26 cellular contexts compared by ENCODE assay signal in genomic region chr10:96387601-96388000, GRCh38. TPM values are rescaled to one million over a fixed set of nuclear protein-coding genes. Genes with fewer than 3 reads are reported as not detected.
A peak's percentile ranks its signal among the peaks of the same experiment; 100 is the strongest.
DNase-seq lines count a peak whose midpoint lies in the region; ATAC-seq, FAIRE-seq and TF ChIP-seq lines count a peak whose summit lies in the region.
"Had no signal": no experiment of that assay in that cellular context is flagged by ENCODE, and none has a peak within 500 bp of the region (broad histone marks: within the 10 kb centered on the region; RNA-seq: fewer than 3 reads in every experiment).

No MANE protein-coding gene starts in this region.

- H3K36me3 ChIP-seq in BJ (ENCODE audit: control insufficient read depth, insufficient read depth, low read length), result no peaks in the 10 kb centered on the region
- no peaks in the 10 kb centered on the region for H3K36me3 ChIP-seq in kidney (ENCODE audit: control insufficient read depth in 1 of 2, insufficient read depth in 2 of 2, low read length in 2 of 2)

- intact Hi-C loops in kidney (cut with DNase I), result no loop called here
- intact Hi-C loops in right cardiac atrium (cut with DNase I), result loop anchor here in 1 of 4 donors (10.0 kb wide), 1 partner anchor 357 kb away; no protein-coding TSS in a partner anchor

- 77% methylated on average over 7 of the region's 7 CpGs for WGBS in right cardiac atrium

- H3K4me3 ChIP-seq in BJ (ENCODE audit: low read depth, low read length) (no peak overlapping the region), kidney (ENCODE audit: low read length in 2 of 2) (no peak overlapping the region), right cardiac atrium (ENCODE audit: low read length) (no peak overlapping the region)
- H3K4me3 ChIP-seq: A549, SK-N-MC had no signal

- H3K4me1 ChIP-seq in kidney (ENCODE audit: control insufficient read depth in 1 of 2, insufficient read depth in 1 of 2, low read depth in 1 of 2, low read length in 2 of 2) (no peaks in the 10 kb centered on the region), right cardiac atrium (ENCODE audit: control insufficient read depth, insufficient read depth, low read length) (peaks cover 3% of the 10 kb centered on the region)
- H3K4me1 ChIP-seq: A549 had no signal

- TF ChIP-seq CTCF in BJ (IDR thresholded peaks at IDR 0.05; ENCODE audit: insufficient read depth, low read depth, low read length) (no peak), kidney (IDR thresholded peaks at IDR 0.05; ENCODE audit: borderline replicate concordance, extremely low read depth, insufficient read depth) (no peak)

- H3K27ac ChIP-seq in kidney (ENCODE audit: low read depth in 2 of 2, low read length in 2 of 2), result no peak overlapping the region
- H3K27ac ChIP-seq in right cardiac atrium (ENCODE audit: low read length), result no peak overlapping the region
- H3K27ac ChIP-seq: A549, RWPE1, SK-N-MC had no signal

- H3K9me3 ChIP-seq in kidney (ENCODE audit: control insufficient read depth in 1 of 2, low read length in 2 of 2) (no peaks in the 10 kb centered on the region), right cardiac atrium (ENCODE audit: control insufficient read depth, low read length) (no peaks in the 10 kb centered on the region)
- H3K9me3 ChIP-seq: A549 had no signal

- no peak for FAIRE-seq in kidney (lab: Jason Lieb, UNC)
- FAIRE-seq: A549, G401.6, HTR-8/SVneo had no signal

- ATAC-seq in HG02970 (IDR thresholded peaks at IDR 0.05; ENCODE audit: low FRiP score, unreplicated experiment), result no peak
- ATAC-seq in right cardiac atrium, result no peak
- ATAC-seq: A549; CD8-positive, alpha-beta T cell had no signal

- no peak overlapping the region for H3K9ac ChIP-seq in kidney (ENCODE audit: low read length in 2 of 2)

- H3K27me3 ChIP-seq in BJ (ENCODE audit: control insufficient read depth, insufficient read depth, low read length) (no peaks in the 10 kb centered on the region; the same call in 1 of the 2 replicates), right cardiac atrium (ENCODE audit: control insufficient read depth, insufficient read depth) (no peaks in the 10 kb centered on the region)

- POLR2A ChIA-PET in BJ (lab: Charles Lee), result no interaction called here

- CTCF ChIA-PET in BJ (lab: Yijun Ruan, JAX), result interaction anchor here (3.3 to 3.4 kb wide), 2 partner anchors 12 to 13 kb away, joined by 13 to 30 read pairs; no protein-coding TSS in a partner anchor

- DNase-seq in BJ (ENCODE audit: low read depth), result peak; percentile 57
- DNase-seq in HS-5 (ENCODE audit: low read depth), result peak; percentile 29
- peak; percentile 36 for DNase-seq in dedifferentiated amniotic fluid mesenchymal stem cell (ENCODE audit: extremely low spot score)
- DNase-seq in kidney, result no peak
- no peak for DNase-seq in SW 1271 (lab: John Stamatoyannopoulos, UW)
- no peak for DNase-seq in right cardiac atrium
- DNase-seq: C1 segment of cervical spinal cord; CD8-positive, alpha-beta T cell; H7; KG1; NCI-H1092 treated with DMSO at 0.1 percent for 48 hours; NCI-H1436 treated with DMSO at 0.1 percent for 48 hours; NCI-H1930; NCI-H2171; NCI-H345; NCI-H524; NCI-H774; NK-92 treated with Interleukin-12 subunit alpha and Interleukin-12 subunit beta, amount 100 ng/mL, for 24 hours; SHP77 treated with DMSO at 0.1 percent for 48 hours; T-helper 1 cell had no signal

RNA-seq across cellular contexts. Expression of gene OPALIN, which starts 28.8 kb away (rescaled TPM):
- polyA plus RNA-seq in BJ (2011; rRNA removed), result not detected in 2 replicates
- not detected in 2 replicates for polyA minus RNA-seq in BJ (2011; rRNA and poly(A)+ RNA removed)
- not detected for total RNA-seq in kidney
- not detected for polyA plus RNA-seq in kidney (ENCODE audit: insufficient read depth, low read depth, low replicate concordance)
- not detected for total RNA-seq in right cardiac atrium
- not detected for polyA plus RNA-seq in right cardiac atrium
- total RNA-seq: CD8-positive, alpha-beta T cell; H7 had no signal
- polyA plus RNA-seq: A549 had no signal

Comparison
In these comparisons a context has a peak if more than half of its experiments do, and no peak if none do; other contexts are left out.
1. DNase-seq: peak in BJ (single experiment), HS-5 (single experiment) and dedifferentiated amniotic fluid mesenchymal stem cell (single experiment); none in kidney (single experiment), SW 1271 (0 of 2) and right cardiac atrium (0 of 3).